Comparison of ENCODE assay signal across 9 cellular contexts in genomic region chr1:47650205-47650604, GRCh38.
A peak's percentile ranks its signal among the peaks of the same experiment; 100 is the strongest.
DNase-seq lines count a peak whose midpoint lies in the region; ATAC-seq and TF ChIP-seq lines count a peak whose summit lies in the region.
"Had no signal": no experiment of that assay in that cellular context is flagged by ENCODE, and none has a peak within 500 bp of the region (broad histone marks: within the 10 kb centered on the region; RNA-seq: fewer than 3 reads in every experiment).

No MANE protein-coding gene starts in this region.

- no peaks in the 10 kb centered on the region for H3K36me3 ChIP-seq in lung (ENCODE audit: control insufficient read depth in 2 of 2, insufficient read depth in 2 of 2, low read length in 2 of 2)

- TF ChIP-seq CTCF in lung (IDR thresholded peaks at IDR 0.05; ENCODE audit: control extremely low read depth, extremely low read depth): no peak
- TF ChIP-seq CTCF in activated CD8-positive, alpha-beta T cell treated with anti-CD3 and anti-CD28 coated beads for 36 hours (IDR thresholded peaks at IDR 0.05): no peak

- H3K27ac ChIP-seq in lung (ENCODE audit: low read depth in 1 of 2, low read length in 1 of 2): peak overlapping the region in 1 of 2 donors; percentile 26

- no peak overlapping the region for H3K27ac Mint-ChIP-seq in activated CD8-positive, alpha-beta T cell treated with anti-CD3 and anti-CD28 coated beads for 36 hours
- H3K27ac Mint-ChIP-seq: activated T-helper 17 cell treated with anti-CD3 and anti-CD28 coated beads, Interleukin-2, amount 50 U/mL, for 72 hours had no signal

- peak; percentile 32 for DNase-seq in Ammon's horn (ENCODE audit: low spot score)
- DNase-seq in NCI-H1417 (lab: John Stamatoyannopoulos, UW): peak; percentile 80 to 95 (median 87)
- DNase-seq in amniotic epithelial cell (ENCODE audit: low read depth): peak; percentile 73
- DNase-seq in lung (ENCODE audit: low spot score): peak; percentile 75
- no peak for DNase-seq in activated CD4-positive, alpha-beta T cell treated with anti-CD3 and anti-CD28 coated beads, Interleukin-2, amount 50 U/mL, for 1 hour
- DNase-seq in activated CD8-positive, alpha-beta T cell treated with anti-CD3 and anti-CD28 coated beads for 36 hours: no peak
- DNase-seq in cerebellar cortex (ENCODE audit: low spot score): no peak

- H3K4me1 Mint-ChIP-seq in activated CD8-positive, alpha-beta T cell treated with anti-CD3 and anti-CD28 coated beads for 36 hours (ENCODE audit: low read depth): no peaks in the 10 kb centered on the region
- H3K4me1 Mint-ChIP-seq: activated T-helper 17 cell treated with anti-CD3 and anti-CD28 coated beads, Interleukin-2, amount 50 U/mL, for 72 hours had no signal

- H3K9me3 Mint-ChIP-seq in activated CD8-positive, alpha-beta T cell treated with anti-CD3 and anti-CD28 coated beads for 36 hours: no peaks in the 10 kb centered on the region
- H3K9me3 Mint-ChIP-seq: activated T-helper 17 cell treated with anti-CD3 and anti-CD28 coated beads, Interleukin-2, amount 50 U/mL, for 72 hours had no signal

- POLR2A ChIA-PET in activated CD8-positive, alpha-beta T cell treated with anti-CD3 and anti-CD28 coated beads for 36 hours (lab: Charles Lee): no interaction called here

- CTCF ChIA-PET in activated CD8-positive, alpha-beta T cell treated with anti-CD3 and anti-CD28 coated beads for 36 hours (lab: Charles Lee): no interaction called here

- peak; percentile 78 for ATAC-seq in lung (ENCODE audit: insufficient read depth, low FRiP score)
- ATAC-seq in GM18870 (IDR thresholded peaks at IDR 0.05; ENCODE audit: unreplicated experiment): no peak
- no peak for ATAC-seq in activated CD8-positive, alpha-beta T cell treated with anti-CD3 and anti-CD28 coated beads for 36 hours
- ATAC-seq: activated T-helper 17 cell treated with anti-CD3 and anti-CD28 coated beads, Interleukin-2, amount 50 U/mL, for 72 hours had no signal

- peaks cover 0 to 2% of the 10 kb centered on the region in 2 donors for H3K4me1 ChIP-seq in lung (ENCODE audit: control insufficient read depth in 2 of 2, insufficient read depth in 2 of 2, low read length in 2 of 2)

- intact Hi-C loops in activated CD8-positive, alpha-beta T cell treated with anti-CD3 and anti-CD28 coated beads for 36 hours (cut with micrococcal nuclease): no loop called here

- H3K27me3 ChIP-seq in lung (ENCODE audit: control insufficient read depth, insufficient read depth): no peaks in the 10 kb centered on the region

- H3K9me3 ChIP-seq in lung (ENCODE audit: control insufficient read depth in 2 of 2, insufficient read depth in 1 of 2, low read length in 1 of 2): no peaks in the 10 kb centered on the region

- 62 to 84% methylated on average over 7 of the region's 7 CpGs for WGBS in lung, 2 donors

- H3K27me3 Mint-ChIP-seq in activated CD8-positive, alpha-beta T cell treated with anti-CD3 and anti-CD28 coated beads for 36 hours: peaks cover 12% of the 10 kb centered on the region

- H3K4me3 ChIP-seq in lung: no peak overlapping the region

- H3K36me3 Mint-ChIP-seq in activated CD8-positive, alpha-beta T cell treated with anti-CD3 and anti-CD28 coated beads for 36 hours (ENCODE audit: low read depth): no peaks in the 10 kb centered on the region

- no peak overlapping the region for H3K4me3 Mint-ChIP-seq in activated CD8-positive, alpha-beta T cell treated with anti-CD3 and anti-CD28 coated beads for 36 hours
- H3K4me3 Mint-ChIP-seq: activated T-helper 17 cell treated with anti-CD3 and anti-CD28 coated beads, Interleukin-2, amount 50 U/mL, for 72 hours had no signal

Comparison
In these comparisons a context has a peak if more than half of its experiments do, and no peak if none do; other contexts are left out.
1. DNase-seq: peak in Ammon's horn (single experiment), NCI-H1417 (3 of 3), amniotic epithelial cell (single experiment) and lung (single experiment); none in activated CD4-positive, alpha-beta T cell treated with anti-CD3 and anti-CD28 coated beads, Interleukin-2, amount 50 U/mL, for 1 hour (single experiment), activated CD8-positive, alpha-beta T cell treated with anti-CD3 and anti-CD28 coated beads for 36 hours (single experiment) and cerebellar cortex (single experiment).